Comparison of ENCODE assay signal across 22 cellular contexts in the genomic region with DNA sequence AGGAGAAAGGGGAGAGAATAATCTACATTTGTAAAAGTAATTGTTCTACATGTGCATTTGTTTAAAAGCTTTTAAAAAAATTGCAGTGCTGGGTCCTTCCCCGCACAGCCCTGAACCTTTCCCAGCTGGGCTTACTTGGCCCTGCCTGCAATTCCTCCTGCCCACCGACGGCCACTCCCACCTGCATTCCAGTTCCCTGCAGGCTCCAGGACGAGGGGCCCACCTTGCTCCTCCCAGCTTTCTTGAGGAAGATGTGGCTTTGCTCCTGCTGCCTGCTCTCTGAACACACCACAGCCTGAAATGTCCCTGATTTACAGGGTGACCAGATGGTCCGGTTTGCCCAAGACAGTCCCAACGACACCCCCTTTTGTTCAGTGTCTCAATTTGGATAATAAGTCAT.
DNase-seq lines count a peak whose midpoint lies in the region; TF ChIP-seq lines count a peak whose summit lies in the region.
"Had no signal": no experiment of that assay in that cellular context is flagged by ENCODE, and none has a peak within 500 bp of the region (broad histone marks: within the 10 kb centered on the region; RNA-seq: fewer than 3 reads in every experiment).

No MANE protein-coding gene starts in this region.

- peaks cover 54% of the 10 kb centered on the region for H3K4me1 Mint-ChIP-seq in chondrocyte (ENCODE audit: low read depth)

- H3K36me3 Mint-ChIP-seq in chondrocyte (ENCODE audit: low read depth): peaks cover 10% of the 10 kb centered on the region
- H3K36me3 Mint-ChIP-seq: activated naive CD4-positive, alpha-beta T cell treated with anti-CD3 and anti-CD28 coated beads, Interleukin-2, amount 50 U/mL, for 24 hours; memory B cell had no signal

- intact Hi-C loops in thyroid gland (cut with DNase I): no loop called here

- H3K4me3 ChIP-seq in HUES48 (ENCODE audit: low read depth, low read length): 0 out of 2 replicates have a peak overlapping the region, but pooled peaks have one; percentile 5
- no peak overlapping the region for H3K4me3 ChIP-seq in thyroid gland (replicated peaks in 1 of 3)
- H3K4me3 ChIP-seq: ascending aorta, tibial nerve had no signal

- H3K27me3 ChIP-seq in HUES48 (ENCODE audit: control insufficient read depth, insufficient read depth, low read length) (no peaks in the 10 kb centered on the region), thyroid gland (no peaks in the 10 kb centered on the region)
- H3K27me3 ChIP-seq: ascending aorta, tibial nerve had no signal

- H3K27ac ChIP-seq in HUES48 (ENCODE audit: low read depth, low read length) (peak overlapping the region; percentile 65), thyroid gland (peak overlapping the region; percentile 32 to 74 (median 59))
- H3K27ac ChIP-seq: ascending aorta had no signal

- H3K27me3 Mint-ChIP-seq in chondrocyte (ENCODE audit: low read depth): no peaks in the 10 kb centered on the region
- H3K27me3 Mint-ChIP-seq: activated naive CD4-positive, alpha-beta T cell treated with anti-CD3 and anti-CD28 coated beads, Interleukin-2, amount 50 U/mL, for 24 hours; effector memory CD8-positive, alpha-beta T cell had no signal

- H3K9me3 ChIP-seq in HUES48 (ENCODE audit: control insufficient read depth, insufficient read depth, low read length) (no peaks in the 10 kb centered on the region), thyroid gland (no peaks in the 10 kb centered on the region)
- H3K9me3 ChIP-seq: ascending aorta, tibial nerve had no signal

- no peak for TF ChIP-seq POLR2A in thyroid gland (IDR thresholded peaks at IDR 0.05)

- 57 to 71% methylated on average over 6 of the region's 6 CpGs for WGBS in thyroid gland, 2 donors

- DNase-seq in chondrocyte (ENCODE audit: low spot score) (no peak), kidney glomerular epithelial cell (lab: John Stamatoyannopoulos, UW) (peak; percentile 37), thyroid gland (peak; percentile 30 to 68), NCI-H146 treated with DMSO at 0.1 percent for 48 hours (lab: John Stamatoyannopoulos, UW; ENCODE audit: unreplicated experiment) (no peak), NCI-H2081 (lab: John Stamatoyannopoulos, UW) (no peak)
- no peak for DNase-seq in stimulated activated CD4-positive, alpha-beta T cell treated with anti-CD3 and anti-CD28 coated beads, Interleukin-2, amount 100 ng/mL, for 24 hours
- DNase-seq: activated CD8-positive, alpha-beta memory T cell treated with anti-CD3 and anti-CD28 coated beads for 24 hours; activated T-cell treated with anti-CD3 and anti-CD28 coated beads, Interleukin-2, amount 50 U/mL, for 48 hours; COR-L47; effector memory CD8-positive, alpha-beta T cell; HCEC 1CT; head of caudate nucleus; Kasumi-1; naive thymus-derived CD4-positive, alpha-beta T cell; NCI-H1048; stimulated activated CD4-positive, alpha-beta T cell treated with anti-CD3 and anti-CD28 coated beads, Interleukin-1b, Interleukin-23, amount 100 ng/mL, for 48 hours; stimulated activated naive CD4-positive, alpha-beta T cell had no signal

- H3K9me3 Mint-ChIP-seq in chondrocyte (ENCODE audit: low read depth): no peaks in the 10 kb centered on the region
- H3K9me3 Mint-ChIP-seq: activated naive CD4-positive, alpha-beta T cell treated with anti-CD3 and anti-CD28 coated beads, Interleukin-2, amount 50 U/mL, for 24 hours; effector memory CD8-positive, alpha-beta T cell; memory B cell; naive thymus-derived CD4-positive, alpha-beta T cell had no signal

- peaks cover 17% of the 10 kb centered on the region for H3K4me1 ChIP-seq in HUES48 (ENCODE audit: control insufficient read depth, insufficient read depth, low read length)
- H3K4me1 ChIP-seq in thyroid gland: peaks cover 40 to 60% of the 10 kb centered on the region in 2 donors
- H3K4me1 ChIP-seq: ascending aorta had no signal

- TF ChIP-seq CTCF in chondrocyte (IDR thresholded peaks at IDR 0.05) (no peak), thyroid gland (IDR thresholded peaks at IDR 0.05) (no peak)

- H3K9ac ChIP-seq in HUES48 (ENCODE audit: low read depth, low read length): no peak overlapping the region

- H3K27ac Mint-ChIP-seq in chondrocyte (ENCODE audit: unreplicated experiment): peak overlapping the region; percentile 0
- H3K27ac Mint-ChIP-seq: activated naive CD4-positive, alpha-beta T cell treated with anti-CD3 and anti-CD28 coated beads, Interleukin-2, amount 50 U/mL, for 24 hours; naive thymus-derived CD4-positive, alpha-beta T cell had no signal

- H3K36me3 ChIP-seq in HUES48 (ENCODE audit: control insufficient read depth, insufficient read depth, low read length): no peaks in the 10 kb centered on the region
- no peaks in the 10 kb centered on the region for H3K36me3 ChIP-seq in thyroid gland
- H3K36me3 ChIP-seq: ascending aorta had no signal

- no peak overlapping the region for H3K4me3 Mint-ChIP-seq in chondrocyte (ENCODE audit: unreplicated experiment)
- H3K4me3 Mint-ChIP-seq: activated naive CD4-positive, alpha-beta T cell treated with anti-CD3 and anti-CD28 coated beads, Interleukin-2, amount 50 U/mL, for 24 hours; effector memory CD8-positive, alpha-beta T cell; memory B cell; naive thymus-derived CD4-positive, alpha-beta T cell had no signal

Comparison
In these comparisons a context has a peak if more than half of its experiments do, and no peak if none do; other contexts are left out.
1. DNase-seq: peak in kidney glomerular epithelial cell (single experiment) and thyroid gland (2 of 2); none in chondrocyte (single experiment), stimulated activated CD4-positive, alpha-beta T cell treated with anti-CD3 and anti-CD28 coated beads, Interleukin-2, amount 100 ng/mL, for 24 hours (0 of 2), NCI-H146 treated with DMSO at 0.1 percent for 48 hours (single experiment) and NCI-H2081 (0 of 2).